In the genomic region with DNA sequence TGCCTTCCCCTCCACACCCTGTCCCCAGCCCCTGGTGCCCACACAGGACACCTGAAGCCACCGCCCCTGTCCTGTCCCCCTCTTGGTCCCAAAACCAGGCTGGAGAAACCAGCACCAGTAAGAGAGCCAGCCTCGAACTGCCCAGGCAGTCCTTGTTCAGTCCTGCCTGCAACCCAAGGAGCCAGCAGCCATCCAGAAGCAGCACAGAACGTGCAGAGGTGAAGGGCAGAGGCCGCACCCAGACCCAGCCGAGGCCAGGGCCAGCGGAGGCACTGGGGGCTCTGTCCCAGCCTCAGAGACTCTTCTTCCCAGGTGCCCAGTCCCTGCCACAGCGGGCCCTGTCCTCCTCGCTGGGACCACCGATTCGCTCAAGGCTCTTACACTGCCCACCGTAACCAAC, we compare ENCODE assay signal across 23 cellular contexts. TPM values are rescaled to one million over a fixed set of nuclear protein-coding genes. Genes with fewer than 3 reads are reported as not detected.
"Had no signal": no experiment of that assay in that cellular context is flagged by ENCODE, and none has a peak within 500 bp of the region (broad histone marks: within the 10 kb centered on the region; RNA-seq: fewer than 3 reads in every experiment).

No MANE protein-coding gene starts in this region.

- ATAC-seq: gastroesophageal sphincter, left lung, lower lobe of right lung, natural killer cell, psoas muscle had no signal

- H3K9me3 ChIP-seq: esophagus squamous epithelium, gastroesophageal sphincter, left lung, lower lobe of right lung, psoas muscle, sigmoid colon, tibial artery, upper lobe of left lung, vagina had no signal

- H3K9me3 Mint-ChIP-seq: immature natural killer cell, memory B cell, mesothelial cell of epicardium, natural killer cell had no signal

- H3K4me1 ChIP-seq: esophagus squamous epithelium, gastroesophageal sphincter, left lung, lower lobe of right lung, psoas muscle, sigmoid colon, tibial artery, upper lobe of left lung, vagina had no signal

- H3K4me3 ChIP-seq: esophagus squamous epithelium, gastroesophageal sphincter, left lung, lower lobe of right lung, psoas muscle, sigmoid colon, skin epidermis, tibial artery, upper lobe of left lung, vagina had no signal

- H3K36me3 ChIP-seq: esophagus squamous epithelium, gastroesophageal sphincter, left lung, lower lobe of right lung, sigmoid colon, tibial artery, upper lobe of left lung, vagina had no signal

- H3K4me3 Mint-ChIP-seq: immature natural killer cell, memory B cell, mesothelial cell of epicardium, natural killer cell had no signal

- H3K27ac ChIP-seq: epithelial cell of prostate, esophagus squamous epithelium, gastroesophageal sphincter, left lung, lower lobe of right lung, psoas muscle, sigmoid colon, skin epidermis, tibial artery, upper lobe of left lung, vagina had no signal

- H3K36me3 Mint-ChIP-seq: immature natural killer cell, memory B cell, mesothelial cell of epicardium, natural killer cell had no signal

- H3K27ac Mint-ChIP-seq: immature natural killer cell, memory B cell, mesothelial cell of epicardium, natural killer cell had no signal

- DNase-seq: effector memory CD4-positive, alpha-beta T cell; esophagus squamous epithelium; foreskin fibroblast; immature natural killer cell; left lung; lower lobe of right lung; natural killer cell; psoas muscle; retina; sigmoid colon; stimulated activated CD4-positive, alpha-beta T cell treated with anti-CD3 and anti-CD28 coated beads, Interleukin-12 subunit alpha, Interleukin-12 subunit beta, amount 100 ng/mL, for 4 hours; stimulated activated naive CD4-positive, alpha-beta T cell treated with Interleukin-2 at 50 U/mL for 16 hours; tibial artery had no signal

- H3K4me1 Mint-ChIP-seq: immature natural killer cell, memory B cell, mesothelial cell of epicardium, natural killer cell had no signal

- H3K27me3 ChIP-seq: upper lobe of left lung, vagina had no signal

RNA-seq across cellular contexts. Expression of a gene that starts 23.3 kb away (rescaled TPM):
- total RNA-seq: esophagus squamous epithelium, gastroesophageal sphincter, left lung, lower lobe of right lung, mesothelial cell of epicardium, mucosa of gallbladder, natural killer cell, omental fat pad, psoas muscle, sigmoid colon, upper lobe of left lung, vagina had no signal
- polyA plus RNA-seq: immature natural killer cell, keratinocyte, psoas muscle, sigmoid colon had no signal
